ENCODE assay signal across 20 cellular contexts in genomic region chrX:138954976-138955375, GRCh38.
A peak's percentile ranks its signal among the peaks of the same experiment; 100 is the strongest.
DNase-seq lines count a peak whose midpoint lies in the region; ATAC-seq, FAIRE-seq and TF ChIP-seq lines count a peak whose summit lies in the region.
"Had no signal": no experiment of that assay in that cellular context is flagged by ENCODE, and none has a peak within 500 bp of the region (broad histone marks: within the 10 kb centered on the region; RNA-seq: fewer than 3 reads in every experiment).

No MANE protein-coding gene starts in this region.

- H3K9ac ChIP-seq in HepG2 (ENCODE audit: insufficient read depth, low read depth, low read length) (no peak overlapping the region), SK-N-MC (ENCODE audit: insufficient read length) (no peak overlapping the region), K562 (ENCODE audit: insufficient read depth in 1 of 2, low read depth in 2 of 2, low read length in 2 of 2) (no peak overlapping the region)
- H3K9ac ChIP-seq: BLaER1 had no signal

- FAIRE-seq in HepG2 (lab: Jason Lieb, UNC) (no peak), K562 (lab: Jason Lieb, UNC) (no peak)
- FAIRE-seq: GM12891, GM19239 had no signal

- H3K4me3 ChIP-seq in HepG2 (replicated peaks in 1 of 3; ENCODE audit: insufficient read depth in 1 of 3, low read depth in 2 of 3, low read length in 3 of 3): no peak overlapping the region
- no peak overlapping the region for H3K4me3 ChIP-seq in right lobe of liver
- H3K4me3 ChIP-seq in SK-N-MC: peak overlapping the region; percentile 22; the same call in 1 of the 2 replicates
- H3K4me3 ChIP-seq in K562: no peak overlapping the region
- H3K4me3 ChIP-seq: BLaER1 had no signal

- TF ChIP-seq POLR2A in HepG2 (IDR thresholded peaks at IDR 0.05; ENCODE audit: insufficient read depth in 1 of 2, low read depth in 2 of 2, low read length in 2 of 2) (no peak), right lobe of liver (IDR thresholded peaks at IDR 0.05) (no peak), K562 (conservative IDR thresholded peaks at IDR 0.05) (no peak)

- intact Hi-C loops in HepG2 (cut with micrococcal nuclease; ENCODE audit: unreplicated experiment): no loop called here
- intact Hi-C loops in right lobe of liver (cut with DNase I): no loop called here
- intact Hi-C loops in K562 (cut with micrococcal nuclease): no loop called here

- POLR2A ChIA-PET in HepG2 (lab: Yijun Ruan, JAX) (no interaction called here), K562 (lab: Yijun Ruan, JAX) (no interaction called here)

- H3K9me1 ChIP-seq in K562 (ENCODE audit: control insufficient read depth, insufficient read depth, low read length): no peaks in the 10 kb centered on the region

- H3K36me3 ChIP-seq in HepG2 (replicated peaks in 1 of 2; ENCODE audit: control insufficient read depth in 1 of 2, insufficient read depth in 2 of 2, low read length in 2 of 2) (no peaks in the 10 kb centered on the region), right lobe of liver (no peaks in the 10 kb centered on the region), SK-N-MC (ENCODE audit: insufficient read depth, low read length) (no peaks in the 10 kb centered on the region), K562 (ENCODE audit: control insufficient read depth, insufficient read depth, low read length) (no peaks in the 10 kb centered on the region)
- H3K36me3 ChIP-seq: BE2C, BLaER1 had no signal

- 3% methylated on average over 5 of the region's 5 CpGs for WGBS in HepG2 (ENCODE audit: low lambda C conversion rate)
- 49% methylated on average over 5 of the region's 5 CpGs for WGBS in right lobe of liver (ENCODE audit: insufficient coverage, low coverage, low lambda C conversion rate, missing lambda C conversion rate)
- WGBS in K562 (ENCODE audit: insufficient coverage, low coverage, missing lambda C conversion rate): 32% methylated on average over 5 of the region's 5 CpGs

- no peaks in the 10 kb centered on the region for H3K4me1 ChIP-seq in HepG2 (ENCODE audit: insufficient read depth, low read length)
- no peaks in the 10 kb centered on the region for H3K4me1 ChIP-seq in right lobe of liver
- H3K4me1 ChIP-seq in K562 (replicated peaks in 1 of 2; ENCODE audit: control insufficient read depth in 2 of 2, insufficient read depth in 2 of 2, low read length in 2 of 2): no peaks in the 10 kb centered on the region; a peak in 1 of 5 replicates
- H3K4me1 ChIP-seq: BE2C, BLaER1 had no signal

- no peak for DNase-seq in HepG2 (ENCODE audit: low spot score)
- no peak for DNase-seq in right lobe of liver
- no peak for DNase-seq in SK-N-MC (ENCODE audit: low read depth, low spot score)
- no peak for DNase-seq in K562 (ENCODE audit: extremely low read depth in 1 of 4, low spot score in 3 of 4)
- DNase-seq: ACHN; BE2C; C1 segment of cervical spinal cord; CD4-positive, alpha-beta memory T cell; CD4-positive, CD25-positive, alpha-beta regulatory T cell; CD8-positive, alpha-beta memory T cell; COR-L47; DMS 273 treated with DMSO at 0.1 percent for 48 hours; DMS79 treated with DMSO at 0.1 percent for 48 hours; GF-D8 had no signal

- H3K9me3 ChIP-seq in HepG2 (ENCODE audit: low read length): peaks cover under 1% of the 10 kb centered on the region; the same call in 1 of the 2 replicates
- no peaks in the 10 kb centered on the region for H3K9me3 ChIP-seq in right lobe of liver
- no peaks in the 10 kb centered on the region for H3K9me3 ChIP-seq in SK-N-MC (ENCODE audit: low read depth, low read length)
- H3K9me3 ChIP-seq in K562 (replicated peaks; ENCODE audit: control insufficient read depth, insufficient read depth, low read depth, low read length): 0 out of 2 replicates have a peak, but pooled peaks cover 1% of the 10 kb centered on the region
- H3K9me3 ChIP-seq: BE2C, BLaER1 had no signal

- H3K27me3 ChIP-seq in HepG2 (ENCODE audit: control insufficient read depth in 1 of 2, insufficient read depth in 2 of 2, low read length in 2 of 2) (no peaks in the 10 kb centered on the region), right lobe of liver (no peaks in the 10 kb centered on the region), K562 (ENCODE audit: control insufficient read depth in 2 of 2, insufficient read depth in 2 of 2, low read length in 2 of 2) (no peaks in the 10 kb centered on the region)
- H3K27me3 ChIP-seq: BE2C had no signal

- CTCF ChIA-PET in HepG2 (lab: Yijun Ruan, JAX; ENCODE audit: low intra/inter-chr PET ratio, low total read pairs) (no interaction called here), K562 (lab: Yijun Ruan, JAX; ENCODE audit: low intra/inter-chr PET ratio) (no interaction called here)

- H3K27ac ChIP-seq in HepG2 (ENCODE audit: extremely low read length, insufficient read depth, low read length): no peak overlapping the region
- H3K27ac ChIP-seq in right lobe of liver: no peak overlapping the region
- no peak overlapping the region for H3K27ac ChIP-seq in SK-N-MC
- no peak overlapping the region for H3K27ac ChIP-seq in K562 (ENCODE audit: extremely low read depth, low read depth, low read length)
- H3K27ac ChIP-seq: 22Rv1, BLaER1 had no signal

- BruUV-seq in HepG2 (replicated peaks; lab: Mats Ljungman, UMichigan) (no TSS peak), K562 (replicated peaks; lab: Mats Ljungman, UMichigan) (no TSS peak)

- H2AFZ ChIP-seq in HepG2 (ENCODE audit: low read length) (no peak overlapping the region), K562 (ENCODE audit: low read depth, low read length) (no peak overlapping the region)

- TF ChIP-seq EP300 in HepG2 (IDR thresholded peaks at IDR 0.05; ENCODE audit: low read depth in 2 of 2, low read length in 2 of 2): no peak
- TF ChIP-seq EP300 in HepG2 (CRISPR knock-in tag; IDR thresholded peaks at IDR 0.05; ENCODE audit: borderline replicate concordance): no peak
- TF ChIP-seq EP300 in K562 (IDR thresholded peaks at IDR 0.05; ENCODE audit: low read length): no peak

- H3K79me2 ChIP-seq in HepG2 (ENCODE audit: insufficient read depth, low read length) (no peaks in the 10 kb centered on the region), K562 (ENCODE audit: control insufficient read depth, insufficient read depth, low read length) (peaks cover 50% of the 10 kb centered on the region)

- no peak overlapping the region for H3K4me2 ChIP-seq in HepG2 (ENCODE audit: low read depth, low read length)
- H3K4me2 ChIP-seq in K562 (ENCODE audit: insufficient read depth, low read length): no peak overlapping the region
- H3K4me2 ChIP-seq: BLaER1 had no signal

- ATAC-seq in HepG2 (no peak), right lobe of liver (no peak), K562 (no peak), HG02610 (IDR thresholded peaks at IDR 0.05; ENCODE audit: unreplicated experiment) (no peak), GM21723 (IDR thresholded peaks at IDR 0.05; ENCODE audit: unreplicated experiment) (no peak)

- no peak for TF ChIP-seq RAD21 in HepG2 (CRISPR knock-in tag; IDR thresholded peaks at IDR 0.05)
- no peak for TF ChIP-seq RAD21 in K562 (CRISPR knock-in tag; conservative IDR thresholded peaks at IDR 0.05 in 1 of 2, IDR thresholded peaks at IDR 0.05 in 1 of 2)

- in situ Hi-C loops in HepG2 (cut with HindIII; ENCODE audit: extremely low pct_ligation_motif_present, low pct_unique_long_range_greater_than_20kb): no loop called here
- in situ Hi-C loops in K562 (cut with MboI): no loop called here

- TF ChIP-seq CTCF in HepG2 (CRISPR knock-in tag; IDR thresholded peaks at IDR 0.05) (no peak), right lobe of liver (IDR thresholded peaks at IDR 0.05) (no peak), K562 (IDR thresholded peaks at IDR 0.05 in 2 of 3, conservative IDR thresholded peaks at IDR 0.05 in 1 of 3; ENCODE audit: insufficient read depth in 2 of 3, low read depth in 1 of 3, low read length in 3 of 3) (no peak)

- no peaks in the 10 kb centered on the region for H4K20me1 ChIP-seq in HepG2 (ENCODE audit: insufficient read depth, low read length)
- H4K20me1 ChIP-seq in K562 (replicated peaks; ENCODE audit: control insufficient read depth, insufficient read depth, low read length): no peaks in the 10 kb centered on the region
- H4K20me1 ChIP-seq: BLaER1 had no signal

TF ChIP-seq in HepG2, 621 proteins besides CTCF, POLR2A, EP300 and RAD21 (continues in another document):
- TF ChIP-seq FOXP1 (IDR thresholded peaks at IDR 0.05): no peak
- no peak for TF ChIP-seq FOXP1 (CRISPR knock-in tag; IDR thresholded peaks at IDR 0.05)
- no peak for TF ChIP-seq PHF20 (CRISPR knock-in tag; IDR thresholded peaks at IDR 0.05)

TF ChIP-seq in K562, 482 proteins besides CTCF, POLR2A, EP300 and RAD21 (continues in another document):
- TF ChIP-seq MAFF (IDR thresholded peaks at IDR 0.05; ENCODE audit: low read length) (peak; percentile 80), MAFK (IDR thresholded peaks at IDR 0.05; ENCODE audit: low read length) (peak; percentile 78), MAFG (tag; conservative IDR thresholded peaks at IDR 0.05) (peak; percentile 88), C11orf30 (IDR thresholded peaks at IDR 0.05; ENCODE audit: low read depth) (peak; percentile 87), STAG1 (CRISPR knock-in tag; IDR thresholded peaks at IDR 0.05; ENCODE audit: borderline replicate concordance) (no peak), ARID3A (IDR thresholded peaks at IDR 0.05; ENCODE audit: borderline replicate concordance, low read depth, low read length) (no peak), ZNF316 (IDR thresholded peaks at IDR 0.05) (peak; percentile 88)

Comparison
In these comparisons a context has a peak if more than half of its experiments do, and no peak if none do; other contexts are left out.
1. Of the 241 proteins assayed by ChIP-seq in both HepG2 and K562: peak only in HepG2: none; only in K562: MAFG; in both: MAFF; in neither: 238; mixed calls (peak in some experiments, not most) for 1.